Comparison of ENCODE assay signal across 9 cellular contexts in genomic region chr19:46298477-46299003, GRCh38. TPM values are rescaled to one million over a fixed set of nuclear protein-coding genes. Genes with fewer than 3 reads are reported as not detected.
A peak's percentile ranks its signal among the peaks of the same experiment; 100 is the strongest.
DNase-seq lines count a peak whose midpoint lies in the region; ATAC-seq and TF ChIP-seq lines count a peak whose summit lies in the region.
"Had no signal": no experiment of that assay in that cellular context is flagged by ENCODE, and none has a peak within 500 bp of the region (broad histone marks: within the 10 kb centered on the region; RNA-seq: fewer than 3 reads in every experiment).

No MANE protein-coding gene starts in this region.

- no peaks in the 10 kb centered on the region for H3K9me3 Mint-ChIP-seq in GM23338

- H3K4me3 Mint-ChIP-seq in GM23338 = peak overlapping the region; percentile 38; the same call in 2 of the 3 replicates

- peak overlapping the region; percentile 41; the same call in 1 of the 2 replicates for H3K9ac ChIP-seq in iPS-20b (ENCODE audit: low read depth, low read length)

- H3K36me3 ChIP-seq in GM23338 (ENCODE audit: insufficient read depth) (no peaks in the 10 kb centered on the region), iPS-20b (ENCODE audit: insufficient read depth, low read depth, low read length) (no peaks in the 10 kb centered on the region)

- H3K36me3 Mint-ChIP-seq in GM23338 (ENCODE audit: low read depth) = peaks cover 7% of the 10 kb centered on the region; the same call in 2 of the 3 replicates

- ATAC-seq in GM23338 = no peak
- no peak for ATAC-seq in GM18867 (IDR thresholded peaks at IDR 0.05; ENCODE audit: unreplicated experiment)
- no peak for ATAC-seq in GM21447 (IDR thresholded peaks at IDR 0.05; ENCODE audit: unreplicated experiment)

- no peaks in the 10 kb centered on the region for H3K9me2 ChIP-seq in GM23338 (ENCODE audit: insufficient read depth)

- H3K4me2 ChIP-seq in GM23338 = peak overlapping the region; percentile 100

- TF ChIP-seq CTCF in GM23338 (conservative IDR thresholded peaks at IDR 0.05; ENCODE audit: low read depth in 2 of 2) = no peak
- no peak for TF ChIP-seq CTCF in astrocyte of the spinal cord (IDR thresholded peaks at IDR 0.05; ENCODE audit: low read depth, low read length)

- in situ Hi-C loops in astrocyte of the spinal cord (cut with HindIII; ENCODE audit: low sequenced_read_pairs) = no loop called here

- H3K4me1 Mint-ChIP-seq in GM23338 = peaks cover 34% of the 10 kb centered on the region

- H3K4me1 ChIP-seq in GM23338 (ENCODE audit: insufficient read depth) (peaks cover 49% of the 10 kb centered on the region), iPS-20b (ENCODE audit: insufficient read depth, low read length) (peaks cover 23% of the 10 kb centered on the region)

- peaks cover 25% of the 10 kb centered on the region for H3F3A ChIP-seq in GM23338 (replicated peaks; ENCODE audit: low read depth)

- H3K27ac ChIP-seq in GM23338 (ENCODE audit: low read depth) = no peak overlapping the region
- no peak overlapping the region for H3K27ac ChIP-seq in iPS-20b (ENCODE audit: low read length)

- H3K79me2 ChIP-seq in GM23338 (replicated peaks; ENCODE audit: insufficient read depth) = peaks cover 6% of the 10 kb centered on the region; the same call in 1 of the 2 replicates

- no peaks in the 10 kb centered on the region for H3K27me3 ChIP-seq in GM23338 (ENCODE audit: insufficient read depth)
- peaks cover 11% of the 10 kb centered on the region; the same call in 1 of the 2 replicates for H3K27me3 ChIP-seq in iPS-20b (ENCODE audit: insufficient read depth, low read length)

- H4K20me1 ChIP-seq in GM23338 (replicated peaks; ENCODE audit: insufficient read depth) = 0 out of 2 replicates have a peak, but pooled peaks cover 3% of the 10 kb centered on the region

- peak overlapping the region; percentile 91 for H3K4me3 ChIP-seq in GM23338
- H3K4me3 ChIP-seq in astrocyte of the spinal cord (ENCODE audit: low read depth, low read length) = peak overlapping the region; percentile 53
- peak overlapping the region; percentile 26; the same call in 1 of the 2 replicates for H3K4me3 ChIP-seq in iPS-20b (ENCODE audit: low read length)
- peak overlapping the region; percentile 58 for H3K4me3 ChIP-seq in skeletal muscle cell (ENCODE audit: low read depth, low read length)

- H3K27ac Mint-ChIP-seq in GM23338 = no peak overlapping the region

- no peak overlapping the region for H2AFZ ChIP-seq in GM23338

- H3K27me3 Mint-ChIP-seq in GM23338 (ENCODE audit: insufficient read depth, low read depth, poor library complexity) = peaks cover 10% of the 10 kb centered on the region

- no peaks in the 10 kb centered on the region for H3K9me3 ChIP-seq in iPS-20b (ENCODE audit: insufficient read depth, low read depth, low read length)
- H3K9me3 ChIP-seq: Caco-2 had no signal

- DNase-seq in GM23338 (ENCODE audit: low spot score) = peak; percentile 45
- no peak for DNase-seq in astrocyte of the spinal cord (ENCODE audit: low read depth, low spot score)
- DNase-seq in skeletal muscle cell (ENCODE audit: low read depth) = no peak
- DNase-seq in AG20443 (ENCODE audit: low spot score) = no peak
- no peak for DNase-seq in MV-4-11 (lab: John Stamatoyannopoulos, UW)
- DNase-seq: Caco-2 had no signal

TF ChIP-seq in GM23338, 12 proteins besides CTCF, POLR2A, EP300 and RAD21:
- TF ChIP-seq EZH2 (IDR thresholded peaks at IDR 0.05; ENCODE audit: low read depth, unreplicated experiment) = no peak
- no peak for TF ChIP-seq NANOG (IDR thresholded peaks at IDR 0.05; ENCODE audit: borderline replicate concordance)
- TF ChIP-seq REST (IDR thresholded peaks at IDR 0.05; ENCODE audit: unreplicated experiment) = no peak
- TF ChIP-seq ZNF114 (CRISPR knock-in tag; IDR thresholded peaks at IDR 0.05) = no peak

RNA-seq across cellular contexts. Expression of gene HIF3A, which starts 1.7 kb away (rescaled TPM):
- 34.1 and 70.5 TPM in 2 replicates for total RNA-seq in GM23338 (2014; rRNA removed; shearing (Covaris generic))
- 20.4 and 20.8 TPM in 2 replicates for polyA plus RNA-seq in GM23338 (2016; fragmentation: Nextera tagmentation; extraction: Ambion mirVana)

RNA-seq across cellular contexts. Expression of gene PPP5C, which starts 48.3 kb away (rescaled TPM):
- 111 and 123 TPM in 2 replicates for total RNA-seq in GM23338 (2014; rRNA removed; shearing (Covaris generic))
- 45.3 and 51.6 TPM in 2 replicates for polyA plus RNA-seq in GM23338 (2016; fragmentation: Nextera tagmentation; extraction: Ambion mirVana)

Comparison
In these comparisons a context has a peak if more than half of its experiments do, and no peak if none do; other contexts are left out.
1. H3K4me3 ChIP-seq: peak in every context shown above with its lines; median percentile 91 in GM23338; 58 in skeletal muscle cell; 53 in astrocyte of the spinal cord; 26 in iPS-20b.